ENCODE assay signal across 26 cellular contexts in the genomic region with DNA sequence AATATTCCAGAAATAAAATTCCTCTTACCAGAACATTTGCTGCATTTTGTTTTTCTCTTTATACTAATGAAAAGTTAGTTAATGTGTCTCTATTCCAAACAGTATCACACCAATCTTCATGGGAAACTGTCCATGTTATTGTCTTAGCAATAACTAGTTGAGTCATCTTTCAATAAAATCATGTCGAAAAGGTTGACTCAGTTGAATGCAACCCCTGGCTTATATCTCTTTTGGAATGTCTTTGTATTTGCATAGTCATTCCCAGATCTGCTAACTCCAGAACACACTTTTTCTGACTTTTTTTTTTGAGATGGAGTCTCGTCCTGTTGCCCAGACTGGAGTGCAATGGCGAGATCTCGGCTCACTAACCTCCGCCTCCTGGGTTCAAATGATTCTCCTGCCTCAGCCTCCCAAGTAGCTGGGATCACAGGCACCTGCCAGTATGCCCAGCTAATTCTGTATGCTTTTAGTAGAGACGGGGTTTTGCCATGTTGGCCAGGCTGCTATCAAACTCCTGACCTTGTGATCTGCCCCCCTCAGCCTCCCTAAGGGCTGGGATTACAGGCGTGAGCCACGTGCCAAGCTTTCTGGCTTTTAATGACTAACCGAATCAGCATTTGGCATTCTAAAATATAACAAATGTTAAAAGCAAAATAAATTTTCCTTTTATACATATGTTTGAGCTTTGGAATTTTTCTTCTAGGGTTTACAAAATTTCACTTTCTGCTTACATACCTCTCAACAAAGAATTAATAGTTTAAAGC.
DNase-seq lines count a peak whose midpoint lies in the region; ATAC-seq, FAIRE-seq and TF ChIP-seq lines count a peak whose summit lies in the region.
"Had no signal": no experiment of that assay in that cellular context is flagged by ENCODE, and none has a peak within 500 bp of the region (broad histone marks: within the 10 kb centered on the region; RNA-seq: fewer than 3 reads in every experiment).

No MANE protein-coding gene starts in this region.

- H3K79me2 ChIP-seq in keratinocyte (ENCODE audit: control insufficient read depth, insufficient read depth, low read length) = no peaks in the 10 kb centered on the region

- H3K9me1 ChIP-seq in keratinocyte (ENCODE audit: control insufficient read depth, extremely low read depth, insufficient read depth, low read length) = no peaks in the 10 kb centered on the region

- no peaks in the 10 kb centered on the region for H4K20me1 ChIP-seq in keratinocyte (ENCODE audit: control insufficient read depth, extremely low read depth, insufficient read depth, low read length)

- H3K4me2 ChIP-seq in keratinocyte (ENCODE audit: control insufficient read depth, extremely low read depth, insufficient read depth, low read depth, low read length) = no peak overlapping the region
- H3K4me2 ChIP-seq: KMS-11 had no signal

- WGBS in adrenal gland, 4 donors = 74 to 81% (median 79%) methylated on average over 9 of the region's 9 CpGs

- no peak for FAIRE-seq in bronchial epithelial cell (lab: Jason Lieb, UNC)
- FAIRE-seq in keratinocyte (lab: Jason Lieb, UNC) = peak; percentile 9
- FAIRE-seq: pancreas, small intestine had no signal

- H3K36me3 ChIP-seq in bronchial epithelial cell (ENCODE audit: control insufficient read depth, insufficient read depth, low read length) = no peaks in the 10 kb centered on the region
- H3K36me3 ChIP-seq in keratinocyte (ENCODE audit: control insufficient read depth in 2 of 2, extremely low read depth in 1 of 2, insufficient read depth in 2 of 2, low read length in 2 of 2) = no peaks in the 10 kb centered on the region
- no peaks in the 10 kb centered on the region for H3K36me3 ChIP-seq in adrenal gland (replicated peaks in 1 of 2)
- H3K36me3 ChIP-seq: esophagus squamous epithelium, HAP-1, pancreas, vagina had no signal

- dilution Hi-C loops in keratinocyte (cut with MboI; ENCODE audit: extremely low pct_ligation_motif_present, low sequenced_read_pairs) = no loop called here

- DNase-seq in AG10803 (ENCODE audit: low read depth) (peak; percentile 3), HT1080 (ENCODE audit: low read depth) (peak; percentile 11), bronchial epithelial cell (ENCODE audit: low read depth) (peak; percentile 40), keratinocyte (ENCODE audit: low read depth, low spot score) (no peak), HPDE6-E6E7 (ENCODE audit: extremely low spot score) (no peak), adrenal gland (no peak)
- no peak for DNase-seq in stimulated activated CD4-positive, alpha-beta T cell treated with anti-CD3 and anti-CD28 coated beads, Interleukin-4, amount 100 ng/mL, for 4 hours
- DNase-seq: activated CD8-positive, alpha-beta memory T cell treated with anti-CD3 and anti-CD28 coated beads, Interleukin-2, amount 50 U/mL, for 48 hours; activated gamma-delta T cell; amniotic stem cell; caudate nucleus; DMS 273 treated with DMSO at 0.1 percent for 48 hours; esophagus squamous epithelium; GF-D8; natural killer cell; NCI-H1105 treated with DMSO at 0.1 percent for 48 hours; NCI-H524; pancreas; SHP77 treated with DMSO at 0.1 percent for 48 hours; small intestine; stimulated activated CD4-positive, alpha-beta T cell treated with anti-CD3 and anti-CD28 coated beads, Interleukin-4, amount 100 ng/mL, for 24 hours; T-cell had no signal

- H3K27me3 ChIP-seq in bronchial epithelial cell (ENCODE audit: control insufficient read depth, insufficient read depth, low read length) (no peaks in the 10 kb centered on the region), keratinocyte (ENCODE audit: control insufficient read depth, extremely low read depth, insufficient read depth, low read length) (no peaks in the 10 kb centered on the region), adrenal gland (no peaks in the 10 kb centered on the region)
- H3K27me3 ChIP-seq: esophagus squamous epithelium, pancreas, vagina had no signal

- no peak overlapping the region for H3K9ac ChIP-seq in keratinocyte (ENCODE audit: control insufficient read depth, extremely low read depth, insufficient read depth, low read length)
- H3K9ac ChIP-seq: KMS-11 had no signal

- H3K4me3 ChIP-seq in AG10803 (ENCODE audit: low read length) (no peak overlapping the region), bronchial epithelial cell (ENCODE audit: low read depth, low read length) (no peak overlapping the region), keratinocyte (ENCODE audit: control insufficient read depth in 2 of 3, extremely low read depth in 1 of 3, insufficient read depth in 2 of 3, low read depth in 1 of 3, low read length in 3 of 3) (no peak overlapping the region), adrenal gland (no peak overlapping the region)
- H3K4me3 ChIP-seq: esophagus squamous epithelium, HAP-1, pancreas, vagina had no signal

- ATAC-seq in HG03460 (IDR thresholded peaks at IDR 0.05; ENCODE audit: unreplicated experiment) = no peak
- ATAC-seq: natural killer cell, pancreas, T-cell had no signal

- TF ChIP-seq CTCF in AG10803 (conservative IDR thresholded peaks at IDR 0.05; ENCODE audit: low read length) = no peak
- no peak for TF ChIP-seq CTCF in bronchial epithelial cell (IDR thresholded peaks at IDR 0.05; ENCODE audit: insufficient read depth, low read length, severe bottlenecking)
- no peak for TF ChIP-seq CTCF in keratinocyte (optimal IDR thresholded peaks at IDR 0.05 in 1 of 3, IDR thresholded peaks at IDR 0.05 in 1 of 3, conservative IDR thresholded peaks at IDR 0.05 in 1 of 3; ENCODE audit: extremely low read depth in 1 of 3, insufficient read depth in 2 of 3, low read length in 3 of 3)
- no peak for TF ChIP-seq CTCF in adrenal gland (IDR thresholded peaks at IDR 0.05)

- intact Hi-C loops in adrenal gland (cut with DNase I) = no loop called here

- H3K4me1 ChIP-seq in keratinocyte (ENCODE audit: control insufficient read depth, extremely low read depth, insufficient read depth, low read length) (no peaks in the 10 kb centered on the region), adrenal gland (replicated peaks in 1 of 2) (no peaks in the 10 kb centered on the region)
- H3K4me1 ChIP-seq: esophagus squamous epithelium, HAP-1, pancreas, vagina had no signal

- H2AFZ ChIP-seq in keratinocyte (ENCODE audit: control insufficient read depth, low read length) = no peak overlapping the region

- H3K27ac ChIP-seq in keratinocyte (ENCODE audit: control insufficient read depth, insufficient read depth, low read length) (no peak overlapping the region), adrenal gland (no peak overlapping the region)
- H3K27ac ChIP-seq: esophagus squamous epithelium, KMS-11, pancreas, vagina had no signal

- H3K9me3 ChIP-seq in keratinocyte (ENCODE audit: control insufficient read depth, low read depth, low read length) (no peaks in the 10 kb centered on the region), adrenal gland (replicated peaks in 1 of 3) (no peaks in the 10 kb centered on the region)
- H3K9me3 ChIP-seq: esophagus squamous epithelium, HAP-1, pancreas, vagina had no signal

- no peak for TF ChIP-seq POLR2A in adrenal gland (IDR thresholded peaks at IDR 0.05)

Comparison
In these comparisons a context has a peak if more than half of its experiments do, and no peak if none do; other contexts are left out.
1. DNase-seq: peak in AG10803 (single experiment), HT1080 (single experiment) and bronchial epithelial cell (single experiment); none in keratinocyte (single experiment), HPDE6-E6E7 (single experiment), stimulated activated CD4-positive, alpha-beta T cell treated with anti-CD3 and anti-CD28 coated beads, Interleukin-4, amount 100 ng/mL, for 4 hours (0 of 2) and adrenal gland (0 of 7).